16 cellular contexts compared by ENCODE assay signal in the genomic region with DNA sequence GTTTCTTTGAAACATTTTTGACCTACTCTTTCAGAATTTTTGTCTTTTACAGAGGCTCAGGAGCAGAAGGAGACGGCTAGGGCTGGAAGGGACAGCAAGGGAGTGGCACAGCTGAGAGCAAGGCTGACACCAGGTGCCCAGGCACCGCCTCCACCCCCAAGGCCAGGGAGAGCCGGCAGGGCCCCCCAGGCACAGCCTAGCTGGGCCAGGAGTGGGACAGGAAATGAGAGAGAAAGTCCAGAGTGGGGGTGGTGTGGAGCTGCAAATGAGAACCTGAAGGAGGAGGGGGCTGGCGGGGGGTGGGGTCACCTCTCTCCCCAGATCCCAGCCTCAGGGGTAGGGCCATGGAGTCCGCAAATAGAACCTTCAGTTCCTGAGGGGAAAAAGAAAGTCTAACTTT.
DNase-seq lines count a peak whose midpoint lies in the region; ATAC-seq and TF ChIP-seq lines count a peak whose summit lies in the region.
"Had no signal": no experiment of that assay in that cellular context is flagged by ENCODE, and none has a peak within 500 bp of the region (broad histone marks: within the 10 kb centered on the region; RNA-seq: fewer than 3 reads in every experiment).

No MANE protein-coding gene starts in this region.

- H3K4me3 Mint-ChIP-seq in activated T-helper 17 cell treated with anti-CD3 and anti-CD28 coated beads, Interleukin-2, amount 50 U/mL, for 72 hours = no peak overlapping the region
- peak overlapping the region; percentile 19 for H3K4me3 Mint-ChIP-seq in type B pancreatic cell
- H3K4me3 Mint-ChIP-seq: CD4-positive, CD25-positive, alpha-beta regulatory T cell; IgD-negative memory B cell had no signal

- H3K18ac ChIP-seq in mesenchymal stem cell (ENCODE audit: low read depth in 1 of 2, low read length in 2 of 2) = no peak overlapping the region

- H3K14ac ChIP-seq in mesenchymal stem cell (ENCODE audit: low read length in 2 of 2) = no peak overlapping the region

- H2AFZ ChIP-seq in mesenchymal stem cell (ENCODE audit: low read depth, low read length) = no peak overlapping the region

- WGBS in mesenchymal stem cell = 60% methylated on average over 5 of the region's 5 CpGs

- peaks cover 5% of the 10 kb centered on the region for H3K4me1 ChIP-seq in mesenchymal stem cell (ENCODE audit: control insufficient read depth, insufficient read depth, low read depth, low read length)
- H3K4me1 ChIP-seq in gastrocnemius medialis = no peaks in the 10 kb centered on the region

- no peak overlapping the region for H4K91ac ChIP-seq in mesenchymal stem cell (ENCODE audit: low read length)

- ATAC-seq in activated T-helper 17 cell treated with anti-CD3 and anti-CD28 coated beads, Interleukin-2, amount 50 U/mL, for 72 hours (replicated peaks) = no peak
- ATAC-seq in gastrocnemius medialis = no peak
- ATAC-seq in HG03378 (IDR thresholded peaks at IDR 0.05; ENCODE audit: unreplicated experiment) = no peak

- no peak overlapping the region for H3K23ac ChIP-seq in mesenchymal stem cell (ENCODE audit: low read length in 2 of 2)

- no peak overlapping the region for H2BK120ac ChIP-seq in mesenchymal stem cell (ENCODE audit: low read depth, low read length)

- no peak overlapping the region for H2BK12ac ChIP-seq in mesenchymal stem cell (ENCODE audit: low read length in 2 of 2)

- in situ Hi-C loops in gastrocnemius medialis (cut with MboI; ENCODE audit: low sequenced_read_pairs in 4 of 4) = no loop called here

- TF ChIP-seq POLR2A in gastrocnemius medialis (IDR thresholded peaks at IDR 0.05) = no peak

- H3K36me3 ChIP-seq in mesenchymal stem cell (ENCODE audit: control insufficient read depth in 1 of 2, insufficient read depth in 2 of 2, low read depth in 1 of 2, low read length in 2 of 2) (no peaks in the 10 kb centered on the region), gastrocnemius medialis (no peaks in the 10 kb centered on the region)

- H3K27ac Mint-ChIP-seq in activated T-helper 17 cell treated with anti-CD3 and anti-CD28 coated beads, Interleukin-2, amount 50 U/mL, for 72 hours = peak overlapping the region; percentile 34
- no peak overlapping the region for H3K27ac Mint-ChIP-seq in type B pancreatic cell
- H3K27ac Mint-ChIP-seq: CD4-positive, CD25-positive, alpha-beta regulatory T cell had no signal

- no peaks in the 10 kb centered on the region for H3K79me1 ChIP-seq in mesenchymal stem cell (replicated peaks; ENCODE audit: low read length, poor library complexity, severe bottlenecking)

- H3K27me3 Mint-ChIP-seq in activated T-helper 17 cell treated with anti-CD3 and anti-CD28 coated beads, Interleukin-2, amount 50 U/mL, for 72 hours = peaks cover 4% of the 10 kb centered on the region
- H3K27me3 Mint-ChIP-seq in type B pancreatic cell = peaks cover 13% of the 10 kb centered on the region

- H3K27me3 ChIP-seq in mesenchymal stem cell (ENCODE audit: control insufficient read depth in 1 of 2, insufficient read depth in 1 of 2, low read length in 2 of 2) (peaks cover 0 to 21% of the 10 kb centered on the region in 2 experiments), gastrocnemius medialis (no peaks in the 10 kb centered on the region)

- peak overlapping the region; percentile 35 for H2BK5ac ChIP-seq in mesenchymal stem cell (ENCODE audit: low read depth, low read length, poor library complexity, severe bottlenecking)

- no peak overlapping the region for H3K9ac ChIP-seq in mesenchymal stem cell (ENCODE audit: low read length)

- intact Hi-C loops in gastrocnemius medialis (cut with DNase I; ENCODE audit: low total_unique reads) = no loop called here

- H3K9me3 ChIP-seq in mesenchymal stem cell (ENCODE audit: control insufficient read depth, low read length) = no peaks in the 10 kb centered on the region
- no peaks in the 10 kb centered on the region for H3K9me3 ChIP-seq in gastrocnemius medialis

- H3K9me3 Mint-ChIP-seq in activated T-helper 17 cell treated with anti-CD3 and anti-CD28 coated beads, Interleukin-2, amount 50 U/mL, for 72 hours = no peaks in the 10 kb centered on the region
- H3K9me3 Mint-ChIP-seq in type B pancreatic cell = no peaks in the 10 kb centered on the region
- H3K9me3 Mint-ChIP-seq: IgD-negative memory B cell had no signal

- no peaks in the 10 kb centered on the region for H3K4me1 Mint-ChIP-seq in activated T-helper 17 cell treated with anti-CD3 and anti-CD28 coated beads, Interleukin-2, amount 50 U/mL, for 72 hours
- H3K4me1 Mint-ChIP-seq in type B pancreatic cell (ENCODE audit: unreplicated experiment) = peaks cover 37% of the 10 kb centered on the region
- H3K4me1 Mint-ChIP-seq: CD4-positive, CD25-positive, alpha-beta regulatory T cell had no signal

- DNase-seq in activated effector memory CD4-positive, alpha-beta T cell treated with anti-CD3 and anti-CD28 coated beads, Interleukin-2, amount 50 U/mL, for 16 hours = peak; percentile 24
- no peak for DNase-seq in activated effector memory CD4-positive, alpha-beta T cell treated with Interleukin-2 at 50 U/mL for 16 hours
- DNase-seq in mesenchymal stem cell = no peak
- no peak for DNase-seq in type B pancreatic cell (ENCODE audit: extremely low spot score, unreplicated experiment)
- DNase-seq in gastrocnemius medialis = no peak
- no peak for DNase-seq in Ammon's horn (ENCODE audit: low spot score)
- DNase-seq: CD4-positive, CD25-positive, alpha-beta regulatory T cell; GDM1; NCI-H1436; NCI-H2029 treated with DMSO at 0.1 percent for 48 hours; NCI-H510A; NCI-H82; SIG-M5 had no signal

- H3K4me3 ChIP-seq in mesenchymal stem cell (ENCODE audit: insufficient read depth in 1 of 2, low read depth in 1 of 2, low read length in 2 of 2) (no peak overlapping the region), gastrocnemius medialis (no peak overlapping the region)

- H3K4me2 ChIP-seq in mesenchymal stem cell (ENCODE audit: low read length, poor library complexity, severe bottlenecking) = no peak overlapping the region

- H2BK15ac ChIP-seq in mesenchymal stem cell (ENCODE audit: low read depth, poor library complexity, severe bottlenecking) = no peak overlapping the region

- H4K8ac ChIP-seq in mesenchymal stem cell (ENCODE audit: low read length) = no peak overlapping the region

- no peaks in the 10 kb centered on the region for H3K36me3 Mint-ChIP-seq in activated T-helper 17 cell treated with anti-CD3 and anti-CD28 coated beads, Interleukin-2, amount 50 U/mL, for 72 hours (ENCODE audit: low read depth)
- H3K36me3 Mint-ChIP-seq in type B pancreatic cell = no peaks in the 10 kb centered on the region
- H3K36me3 Mint-ChIP-seq: CD4-positive, CD25-positive, alpha-beta regulatory T cell had no signal

- H2AK5ac ChIP-seq in mesenchymal stem cell (ENCODE audit: low read length, severe bottlenecking) = no peak overlapping the region

- H3K27ac ChIP-seq in mesenchymal stem cell (ENCODE audit: low read length, poor library complexity, severe bottlenecking) (no peak overlapping the region), gastrocnemius medialis (no peak overlapping the region)

- TF ChIP-seq CTCF in type B pancreatic cell (conservative IDR thresholded peaks at IDR 0.05) (no peak), gastrocnemius medialis (IDR thresholded peaks at IDR 0.05 in 4 of 5, conservative IDR thresholded peaks at IDR 0.05 in 1 of 5) (no peak)

- no peak overlapping the region for H3K4ac ChIP-seq in mesenchymal stem cell (ENCODE audit: low read depth in 1 of 2, low read length in 2 of 2)
